10 cellular contexts compared by ENCODE assay signal in the genomic region with DNA sequence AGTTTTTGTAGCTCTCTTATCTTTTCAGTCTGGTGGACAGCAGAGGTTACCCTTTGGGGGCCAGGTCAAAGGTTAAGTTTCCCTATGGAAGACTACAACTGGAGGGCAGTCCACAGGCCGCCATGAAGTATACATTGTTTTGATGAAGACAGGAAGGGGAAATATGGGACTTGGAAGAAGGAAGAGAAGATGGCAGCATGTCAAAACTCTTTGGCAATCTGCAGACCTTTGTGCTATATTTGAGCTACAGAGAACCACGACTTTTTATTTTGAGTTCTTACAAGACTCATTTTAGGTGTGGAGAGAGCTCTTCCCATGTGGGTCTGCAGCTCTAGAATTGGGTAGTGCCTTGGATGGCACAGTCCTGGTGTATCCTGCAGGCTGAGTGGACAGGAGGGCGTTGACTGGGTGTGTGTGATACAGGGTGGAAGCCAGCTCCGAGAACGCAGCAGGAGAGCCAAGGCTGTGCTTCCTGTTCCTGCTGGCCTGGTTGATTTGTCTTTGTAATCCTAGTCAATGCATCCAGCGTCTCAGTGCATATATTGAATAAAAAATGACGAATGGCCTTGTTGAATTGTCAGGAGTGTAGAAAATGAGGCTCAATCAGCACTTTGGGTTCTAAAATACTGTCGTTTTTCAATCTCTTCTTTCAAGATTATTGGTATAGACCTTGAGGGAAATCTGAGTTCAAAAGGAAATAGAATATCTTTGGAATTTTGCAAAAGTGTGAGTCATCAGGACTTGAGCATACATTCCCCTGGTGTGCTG.
DNase-seq lines count a peak whose midpoint lies in the region; ATAC-seq and TF ChIP-seq lines count a peak whose summit lies in the region.
"Had no signal": no experiment of that assay in that cellular context is flagged by ENCODE, and none has a peak within 500 bp of the region (broad histone marks: within the 10 kb centered on the region; RNA-seq: fewer than 3 reads in every experiment).

No MANE protein-coding gene starts in this region.

- H3K4me3 Mint-ChIP-seq in activated T-cell treated with anti-CD3 and anti-CD28 coated beads, Interleukin-2, amount 50 U/mL, for 24 hours = peak overlapping the region; percentile 24
- H3K4me3 Mint-ChIP-seq in stimulated activated naive CD8-positive, alpha-beta T cell treated with anti-CD3 and anti-CD28 coated beads, Interleukin-15, amount 100 ng/mL, for 72 hours = peak overlapping the region; percentile 13 to 48
- H3K4me3 Mint-ChIP-seq in nephron progenitor cell = no peak overlapping the region
- H3K4me3 Mint-ChIP-seq: activated CD8-positive, alpha-beta memory T cell treated with anti-CD3 and anti-CD28 coated beads, Interleukin-2, amount 10 ng/mL, durations not matched to agents 7 days and 5 days had no signal

- H3K27ac Mint-ChIP-seq in activated T-cell treated with anti-CD3 and anti-CD28 coated beads, Interleukin-2, amount 50 U/mL, for 24 hours = peak overlapping the region; percentile 8
- peak overlapping the region in 1 of 2 donors; percentile 61 for H3K27ac Mint-ChIP-seq in stimulated activated naive CD8-positive, alpha-beta T cell treated with anti-CD3 and anti-CD28 coated beads, Interleukin-15, amount 100 ng/mL, for 72 hours
- H3K27ac Mint-ChIP-seq in nephron progenitor cell = no peak overlapping the region
- H3K27ac Mint-ChIP-seq: activated CD8-positive, alpha-beta memory T cell treated with anti-CD3 and anti-CD28 coated beads, Interleukin-2, amount 10 ng/mL, durations not matched to agents 7 days and 5 days had no signal

- ATAC-seq in stimulated activated naive CD8-positive, alpha-beta T cell treated with anti-CD3 and anti-CD28 coated beads, Interleukin-15, amount 100 ng/mL, for 72 hours = no peak
- ATAC-seq in HG02970 (IDR thresholded peaks at IDR 0.05; ENCODE audit: low FRiP score, unreplicated experiment) = no peak

- H3K36me3 Mint-ChIP-seq in activated T-cell treated with anti-CD3 and anti-CD28 coated beads, Interleukin-2, amount 50 U/mL, for 24 hours (ENCODE audit: low read depth) = peaks cover 2% of the 10 kb centered on the region
- H3K36me3 Mint-ChIP-seq in nephron progenitor cell (ENCODE audit: low read depth) = no peaks in the 10 kb centered on the region

- H3K9me3 Mint-ChIP-seq in activated T-cell treated with anti-CD3 and anti-CD28 coated beads, Interleukin-2, amount 50 U/mL, for 24 hours = no peaks in the 10 kb centered on the region
- no peaks in the 10 kb centered on the region for H3K9me3 Mint-ChIP-seq in stimulated activated naive CD8-positive, alpha-beta T cell treated with anti-CD3 and anti-CD28 coated beads, Interleukin-15, amount 100 ng/mL, for 72 hours
- no peaks in the 10 kb centered on the region for H3K9me3 Mint-ChIP-seq in nephron progenitor cell

- no peaks in the 10 kb centered on the region for H3K27me3 Mint-ChIP-seq in activated T-cell treated with anti-CD3 and anti-CD28 coated beads, Interleukin-2, amount 50 U/mL, for 24 hours
- no peaks in the 10 kb centered on the region for H3K27me3 Mint-ChIP-seq in stimulated activated naive CD8-positive, alpha-beta T cell treated with anti-CD3 and anti-CD28 coated beads, Interleukin-15, amount 100 ng/mL, for 72 hours
- H3K27me3 Mint-ChIP-seq in nephron progenitor cell (ENCODE audit: low read depth, poor library complexity) = peaks cover 1% of the 10 kb centered on the region

- no peak for DNase-seq in activated T-cell treated with anti-CD3 and anti-CD28 coated beads, Interleukin-2, amount 50 U/mL, for 24 hours
- DNase-seq in activated T-cell treated with anti-CD3 and anti-CD28 coated beads for 4 hours (no peak), SW 1271 (lab: John Stamatoyannopoulos, UW) (peak; percentile 64 to 92), glomerular visceral epithelial cell (ENCODE audit: extremely low spot score) (peak; percentile 56), activated gamma-delta T cell treated with Interleukin-2 at 50 U/mL for 16 hours (no peak), nephron progenitor cell (no peak)
- no peak for DNase-seq in stimulated activated naive CD8-positive, alpha-beta T cell treated with anti-CD3 and anti-CD28 coated beads, Interleukin-15, amount 100 ng/mL, for 72 hours
- DNase-seq: NCI-H526 had no signal

- H3K4me1 Mint-ChIP-seq in activated T-cell treated with anti-CD3 and anti-CD28 coated beads, Interleukin-2, amount 50 U/mL, for 24 hours (ENCODE audit: low read depth) = peaks cover 49% of the 10 kb centered on the region
- peaks cover 39% of the 10 kb centered on the region for H3K4me1 Mint-ChIP-seq in stimulated activated naive CD8-positive, alpha-beta T cell treated with anti-CD3 and anti-CD28 coated beads, Interleukin-15, amount 100 ng/mL, for 72 hours
- peaks cover 40% of the 10 kb centered on the region for H3K4me1 Mint-ChIP-seq in nephron progenitor cell

- no peak for TF ChIP-seq CTCF in nephron progenitor cell (IDR thresholded peaks at IDR 0.05)

Comparison
In these comparisons a context has a peak if more than half of its experiments do, and no peak if none do; other contexts are left out.
1. DNase-seq: peak in SW 1271 (2 of 2) and glomerular visceral epithelial cell (single experiment); none in activated T-cell treated with anti-CD3 and anti-CD28 coated beads, Interleukin-2, amount 50 U/mL, for 24 hours (single experiment), activated T-cell treated with anti-CD3 and anti-CD28 coated beads for 4 hours (single experiment), stimulated activated naive CD8-positive, alpha-beta T cell treated with anti-CD3 and anti-CD28 coated beads, Interleukin-15, amount 100 ng/mL, for 72 hours (0 of 2), activated gamma-delta T cell treated with Interleukin-2 at 50 U/mL for 16 hours (single experiment) and nephron progenitor cell (single experiment).